ENCODE assay signal across 21 cellular contexts in the genomic region with DNA sequence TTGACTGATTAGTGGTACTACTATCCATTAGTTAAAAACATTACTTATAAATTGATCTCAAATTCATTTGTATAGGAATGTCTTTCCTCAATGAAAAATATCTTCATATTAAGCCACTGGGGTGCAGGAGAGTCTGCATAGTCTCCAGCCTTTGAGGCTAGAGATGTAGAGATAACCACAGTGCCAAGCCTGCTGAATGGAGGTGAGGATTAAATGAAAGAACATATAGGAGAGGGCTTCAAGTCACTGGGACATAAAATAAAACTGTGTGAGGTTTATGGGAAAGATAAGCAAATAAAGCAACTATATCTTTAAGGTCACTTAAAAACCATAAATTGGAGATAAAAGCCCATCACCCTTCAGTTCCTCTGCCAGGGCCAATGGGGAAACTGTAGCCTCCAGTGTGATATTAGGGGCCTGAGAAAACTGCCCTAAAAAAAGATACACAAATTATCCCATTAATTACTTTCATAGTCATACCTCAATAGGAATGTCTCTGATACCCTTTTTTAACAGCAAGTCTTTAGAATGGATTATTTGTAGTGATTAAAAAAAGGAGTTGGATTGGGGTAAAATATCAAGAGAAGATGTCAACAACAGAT. TPM values are rescaled to one million over a fixed set of nuclear protein-coding genes. Genes with fewer than 3 reads are reported as not detected.
"Had no signal": no experiment of that assay in that cellular context is flagged by ENCODE, and none has a peak within 500 bp of the region (broad histone marks: within the 10 kb centered on the region; RNA-seq: fewer than 3 reads in every experiment).

No MANE protein-coding gene starts in this region.

- H3K27me3 Mint-ChIP-seq: activated CD4-positive, alpha-beta T cell treated with anti-CD3 and anti-CD28 coated beads for 36 hours; activated naive CD8-positive, alpha-beta T cell treated with anti-CD3 and anti-CD28 coated beads, Interleukin-2, amount 10 ng/mL, durations not matched to agents 7 days and 5 days; activated T-helper 17 cell treated with anti-CD3 and anti-CD28 coated beads, Interleukin-2, amount 50 U/mL, for 72 hours; naive thymus-derived CD4-positive, alpha-beta T cell; stimulated activated memory B cell treated with anti-CD40 and anti-IgM and Interleukin-4, amounts not matched to agents 10 μg/mL and 1 μg/mL and 100 μg/mL, for 72 hours had no signal

- H3K4me3 Mint-ChIP-seq: activated CD4-positive, alpha-beta T cell treated with anti-CD3 and anti-CD28 coated beads for 36 hours; activated naive CD8-positive, alpha-beta T cell treated with anti-CD3 and anti-CD28 coated beads, Interleukin-2, amount 10 ng/mL, durations not matched to agents 7 days and 5 days; activated T-helper 17 cell treated with anti-CD3 and anti-CD28 coated beads, Interleukin-2, amount 50 U/mL, for 72 hours; naive thymus-derived CD4-positive, alpha-beta T cell; neural progenitor cell; stimulated activated memory B cell treated with anti-CD40 and anti-IgM and Interleukin-4, amounts not matched to agents 10 μg/mL and 1 μg/mL and 100 μg/mL, for 72 hours had no signal

- H2AFZ ChIP-seq: neural progenitor cell had no signal

- DNase-seq: activated CD4-positive, alpha-beta T cell treated with anti-CD3 and anti-CD28 coated beads for 36 hours; activated CD4-positive, alpha-beta T cell treated with anti-CD3 and anti-CD28 coated beads, Interleukin-2, amount 50 U/mL, for 48 hours; activated naive CD4-positive, alpha-beta T cell; activated naive CD8-positive, alpha-beta T cell treated with anti-CD3 and anti-CD28 coated beads, Interleukin-2, amount 10 ng/mL, durations not matched to agents 7 days and 5 days; amygdala; dermis blood vessel endothelial cell; effector memory CD4-positive, alpha-beta T cell; heart right ventricle; mesenchymal stem cell; naive thymus-derived CD4-positive, alpha-beta T cell; ovary; stimulated activated CD4-positive, alpha-beta T cell treated with anti-CD3 and anti-CD28 coated beads, Interleukin-4, amount 100 ng/mL, for 24 hours; upper lobe of right lung had no signal

- H3K27ac ChIP-seq: cardiac muscle cell, esophagus muscularis mucosa, gastroesophageal sphincter, heart right ventricle, neural progenitor cell, ovary, thoracic aorta, upper lobe of right lung had no signal

- ATAC-seq: activated CD4-positive, alpha-beta T cell treated with anti-CD3 and anti-CD28 coated beads for 36 hours; activated T-helper 17 cell treated with anti-CD3 and anti-CD28 coated beads, Interleukin-2, amount 50 U/mL, for 72 hours; gastroesophageal sphincter; heart right ventricle; naive thymus-derived CD4-positive, alpha-beta T cell; sciatic nerve; stimulated activated memory B cell treated with anti-CD40 and anti-IgM and Interleukin-4, amounts not matched to agents 10 μg/mL and 1 μg/mL and 100 μg/mL, for 72 hours; upper lobe of right lung had no signal

- H3K27me3 ChIP-seq: cardiac muscle cell, esophagus muscularis mucosa, gastroesophageal sphincter, neural progenitor cell, ovary, upper lobe of right lung had no signal

- H3K36me3 Mint-ChIP-seq: activated naive CD8-positive, alpha-beta T cell treated with anti-CD3 and anti-CD28 coated beads, Interleukin-2, amount 10 ng/mL, durations not matched to agents 7 days and 5 days; neural progenitor cell had no signal

- H3K9me3 ChIP-seq: esophagus muscularis mucosa, gastroesophageal sphincter, heart right ventricle, ovary, thoracic aorta, upper lobe of right lung had no signal

- H3K9ac ChIP-seq: neural progenitor cell had no signal

- H3K9me3 Mint-ChIP-seq: activated naive CD8-positive, alpha-beta T cell treated with anti-CD3 and anti-CD28 coated beads, Interleukin-2, amount 10 ng/mL, durations not matched to agents 7 days and 5 days; activated T-helper 17 cell treated with anti-CD3 and anti-CD28 coated beads, Interleukin-2, amount 50 U/mL, for 72 hours; naive thymus-derived CD4-positive, alpha-beta T cell; neural progenitor cell; stimulated activated memory B cell treated with anti-CD40 and anti-IgM and Interleukin-4, amounts not matched to agents 10 μg/mL and 1 μg/mL and 100 μg/mL, for 72 hours had no signal

- H3K36me3 ChIP-seq: cardiac muscle cell, esophagus muscularis mucosa, gastroesophageal sphincter, heart right ventricle, neural progenitor cell, ovary, thoracic aorta, upper lobe of right lung had no signal

- H3K4me1 ChIP-seq: esophagus muscularis mucosa, gastroesophageal sphincter, heart right ventricle, neural progenitor cell had no signal

- H3K27ac Mint-ChIP-seq: activated CD4-positive, alpha-beta T cell treated with anti-CD3 and anti-CD28 coated beads for 36 hours; activated naive CD8-positive, alpha-beta T cell treated with anti-CD3 and anti-CD28 coated beads, Interleukin-2, amount 10 ng/mL, durations not matched to agents 7 days and 5 days; activated T-helper 17 cell treated with anti-CD3 and anti-CD28 coated beads, Interleukin-2, amount 50 U/mL, for 72 hours; naive thymus-derived CD4-positive, alpha-beta T cell; neural progenitor cell; stimulated activated memory B cell treated with anti-CD40 and anti-IgM and Interleukin-4, amounts not matched to agents 10 μg/mL and 1 μg/mL and 100 μg/mL, for 72 hours had no signal

- H3K4me3 ChIP-seq: cardiac muscle cell, esophagus muscularis mucosa, gastroesophageal sphincter, heart right ventricle, neural progenitor cell, ovary, thoracic aorta, upper lobe of right lung had no signal

- H3K4me2 ChIP-seq: neural progenitor cell had no signal

- H3K4me1 Mint-ChIP-seq: activated CD4-positive, alpha-beta T cell treated with anti-CD3 and anti-CD28 coated beads for 36 hours; activated naive CD8-positive, alpha-beta T cell treated with anti-CD3 and anti-CD28 coated beads, Interleukin-2, amount 10 ng/mL, durations not matched to agents 7 days and 5 days; activated T-helper 17 cell treated with anti-CD3 and anti-CD28 coated beads, Interleukin-2, amount 50 U/mL, for 72 hours; stimulated activated memory B cell treated with anti-CD40 and anti-IgM and Interleukin-4, amounts not matched to agents 10 μg/mL and 1 μg/mL and 100 μg/mL, for 72 hours had no signal

RNA-seq across cellular contexts. Expression of gene GALNT3, which starts 27.6 kb away (rescaled TPM):
- polyA plus RNA-seq: cardiac muscle cell; naive thymus-derived CD4-positive, alpha-beta T cell had no signal
